In the genomic region with DNA sequence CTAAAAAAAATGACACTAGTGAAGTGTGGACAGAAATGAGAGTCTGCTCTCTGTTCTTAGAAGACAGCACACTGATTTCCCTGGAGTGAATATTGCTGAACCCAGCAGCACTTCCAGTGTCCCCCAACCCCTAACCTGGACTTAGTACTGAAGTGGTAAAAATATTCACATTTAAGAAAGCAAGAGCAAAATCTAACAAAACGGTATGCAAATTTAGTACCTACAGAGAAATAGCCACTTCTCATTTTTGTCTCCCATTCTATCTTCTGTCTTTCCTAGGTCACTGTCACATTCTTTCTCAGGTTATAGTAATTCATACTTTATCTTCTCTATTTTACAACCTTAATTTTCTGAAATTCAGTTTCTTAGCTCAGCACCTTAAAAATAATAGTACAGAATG, we compare ENCODE assay signal across 12 cellular contexts.
"Had no signal": no experiment of that assay in that cellular context is flagged by ENCODE, and none has a peak within 500 bp of the region (broad histone marks: within the 10 kb centered on the region; RNA-seq: fewer than 3 reads in every experiment).

No MANE protein-coding gene starts in this region.

- H3K27ac ChIP-seq: breast epithelium, tibial nerve, vagina had no signal

- H3K4me3 ChIP-seq: breast epithelium, tibial nerve, vagina had no signal

- ATAC-seq: activated T-cell treated with anti-CD3 and anti-CD28 coated beads, Interleukin-2, amount 50 U/mL, for 72 hours; right cardiac atrium had no signal

- H3K4me3 Mint-ChIP-seq: activated CD4-positive, alpha-beta memory T cell treated with anti-CD3 and anti-CD28 coated beads for 36 hours; activated T-cell treated with anti-CD3 and anti-CD28 coated beads, Interleukin-2, amount 50 U/mL, for 72 hours; endodermal cell; mesothelial cell of epicardium had no signal

- H3K27me3 Mint-ChIP-seq: activated CD4-positive, alpha-beta memory T cell treated with anti-CD3 and anti-CD28 coated beads for 36 hours had no signal

- DNase-seq: activated CD4-positive, alpha-beta memory T cell treated with anti-CD3 and anti-CD28 coated beads for 36 hours; activated T-cell treated with anti-CD3 and anti-CD28 coated beads, Interleukin-2, amount 50 U/mL, for 72 hours; aorta; endodermal cell; erythroblast; hippocampal formation; posterior cingulate gyrus; right cardiac atrium had no signal

- H3K9me3 Mint-ChIP-seq: activated CD4-positive, alpha-beta memory T cell treated with anti-CD3 and anti-CD28 coated beads for 36 hours; activated T-cell treated with anti-CD3 and anti-CD28 coated beads, Interleukin-2, amount 50 U/mL, for 72 hours; endodermal cell had no signal

- H3K4me1 Mint-ChIP-seq: endodermal cell had no signal

- H3K27ac Mint-ChIP-seq: activated CD4-positive, alpha-beta memory T cell treated with anti-CD3 and anti-CD28 coated beads for 36 hours; activated T-cell treated with anti-CD3 and anti-CD28 coated beads, Interleukin-2, amount 50 U/mL, for 72 hours; endodermal cell; mesothelial cell of epicardium had no signal

- H3K4me1 ChIP-seq: breast epithelium, vagina had no signal

- H3K9me3 ChIP-seq: breast epithelium, tibial nerve, vagina had no signal

- H3K36me3 Mint-ChIP-seq: activated CD4-positive, alpha-beta memory T cell treated with anti-CD3 and anti-CD28 coated beads for 36 hours; mesothelial cell of epicardium had no signal

- H3K27me3 ChIP-seq: breast epithelium, tibial nerve, vagina had no signal

- H3K36me3 ChIP-seq: breast epithelium, tibial nerve, vagina had no signal
